ENCODE assay signal across 1 cellular context in the genomic region with DNA sequence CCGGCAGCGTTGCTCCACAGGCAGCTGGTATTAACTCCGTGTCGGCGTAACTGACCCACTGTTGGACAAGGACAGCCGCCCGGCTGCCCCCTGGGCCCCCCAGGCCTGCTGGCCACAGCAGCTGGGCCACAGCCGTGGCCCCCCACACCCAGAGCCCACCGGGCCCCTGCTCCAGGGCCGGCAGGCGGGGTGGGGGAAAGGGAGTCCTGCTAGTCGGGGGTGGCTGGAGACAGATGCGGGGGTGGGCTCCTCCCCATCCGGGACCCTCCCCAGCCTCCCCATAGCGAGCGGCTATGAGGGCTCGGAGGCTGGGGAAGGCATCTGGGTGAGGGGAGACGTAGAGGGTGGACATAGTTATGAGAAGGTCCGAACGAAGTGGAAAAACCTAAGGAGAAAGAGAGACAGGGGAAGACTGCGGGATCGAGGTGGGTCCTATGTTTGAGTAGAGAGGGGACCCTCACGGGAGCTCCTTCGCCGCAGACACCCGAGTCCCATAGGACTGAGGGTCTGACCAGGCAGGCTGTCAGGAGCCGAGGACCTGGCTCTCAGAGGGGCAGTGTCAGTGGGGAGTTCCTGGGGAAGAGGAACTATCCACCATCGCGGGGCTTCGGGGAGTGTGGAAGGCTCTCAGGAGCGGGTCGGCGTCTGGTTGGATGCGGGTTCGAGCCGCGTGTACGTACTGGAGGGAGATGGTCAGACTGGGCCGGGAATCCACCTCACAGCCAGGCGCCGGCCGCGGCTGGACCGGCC.
TF ChIP-seq lines count a peak whose summit lies in the region.

No MANE protein-coding gene starts in this region.

TF ChIP-seq in K562, 482 proteins besides CTCF, POLR2A, EP300 and RAD21 (continued from another document and continues in another):
- TF ChIP-seq, protein P1, sequence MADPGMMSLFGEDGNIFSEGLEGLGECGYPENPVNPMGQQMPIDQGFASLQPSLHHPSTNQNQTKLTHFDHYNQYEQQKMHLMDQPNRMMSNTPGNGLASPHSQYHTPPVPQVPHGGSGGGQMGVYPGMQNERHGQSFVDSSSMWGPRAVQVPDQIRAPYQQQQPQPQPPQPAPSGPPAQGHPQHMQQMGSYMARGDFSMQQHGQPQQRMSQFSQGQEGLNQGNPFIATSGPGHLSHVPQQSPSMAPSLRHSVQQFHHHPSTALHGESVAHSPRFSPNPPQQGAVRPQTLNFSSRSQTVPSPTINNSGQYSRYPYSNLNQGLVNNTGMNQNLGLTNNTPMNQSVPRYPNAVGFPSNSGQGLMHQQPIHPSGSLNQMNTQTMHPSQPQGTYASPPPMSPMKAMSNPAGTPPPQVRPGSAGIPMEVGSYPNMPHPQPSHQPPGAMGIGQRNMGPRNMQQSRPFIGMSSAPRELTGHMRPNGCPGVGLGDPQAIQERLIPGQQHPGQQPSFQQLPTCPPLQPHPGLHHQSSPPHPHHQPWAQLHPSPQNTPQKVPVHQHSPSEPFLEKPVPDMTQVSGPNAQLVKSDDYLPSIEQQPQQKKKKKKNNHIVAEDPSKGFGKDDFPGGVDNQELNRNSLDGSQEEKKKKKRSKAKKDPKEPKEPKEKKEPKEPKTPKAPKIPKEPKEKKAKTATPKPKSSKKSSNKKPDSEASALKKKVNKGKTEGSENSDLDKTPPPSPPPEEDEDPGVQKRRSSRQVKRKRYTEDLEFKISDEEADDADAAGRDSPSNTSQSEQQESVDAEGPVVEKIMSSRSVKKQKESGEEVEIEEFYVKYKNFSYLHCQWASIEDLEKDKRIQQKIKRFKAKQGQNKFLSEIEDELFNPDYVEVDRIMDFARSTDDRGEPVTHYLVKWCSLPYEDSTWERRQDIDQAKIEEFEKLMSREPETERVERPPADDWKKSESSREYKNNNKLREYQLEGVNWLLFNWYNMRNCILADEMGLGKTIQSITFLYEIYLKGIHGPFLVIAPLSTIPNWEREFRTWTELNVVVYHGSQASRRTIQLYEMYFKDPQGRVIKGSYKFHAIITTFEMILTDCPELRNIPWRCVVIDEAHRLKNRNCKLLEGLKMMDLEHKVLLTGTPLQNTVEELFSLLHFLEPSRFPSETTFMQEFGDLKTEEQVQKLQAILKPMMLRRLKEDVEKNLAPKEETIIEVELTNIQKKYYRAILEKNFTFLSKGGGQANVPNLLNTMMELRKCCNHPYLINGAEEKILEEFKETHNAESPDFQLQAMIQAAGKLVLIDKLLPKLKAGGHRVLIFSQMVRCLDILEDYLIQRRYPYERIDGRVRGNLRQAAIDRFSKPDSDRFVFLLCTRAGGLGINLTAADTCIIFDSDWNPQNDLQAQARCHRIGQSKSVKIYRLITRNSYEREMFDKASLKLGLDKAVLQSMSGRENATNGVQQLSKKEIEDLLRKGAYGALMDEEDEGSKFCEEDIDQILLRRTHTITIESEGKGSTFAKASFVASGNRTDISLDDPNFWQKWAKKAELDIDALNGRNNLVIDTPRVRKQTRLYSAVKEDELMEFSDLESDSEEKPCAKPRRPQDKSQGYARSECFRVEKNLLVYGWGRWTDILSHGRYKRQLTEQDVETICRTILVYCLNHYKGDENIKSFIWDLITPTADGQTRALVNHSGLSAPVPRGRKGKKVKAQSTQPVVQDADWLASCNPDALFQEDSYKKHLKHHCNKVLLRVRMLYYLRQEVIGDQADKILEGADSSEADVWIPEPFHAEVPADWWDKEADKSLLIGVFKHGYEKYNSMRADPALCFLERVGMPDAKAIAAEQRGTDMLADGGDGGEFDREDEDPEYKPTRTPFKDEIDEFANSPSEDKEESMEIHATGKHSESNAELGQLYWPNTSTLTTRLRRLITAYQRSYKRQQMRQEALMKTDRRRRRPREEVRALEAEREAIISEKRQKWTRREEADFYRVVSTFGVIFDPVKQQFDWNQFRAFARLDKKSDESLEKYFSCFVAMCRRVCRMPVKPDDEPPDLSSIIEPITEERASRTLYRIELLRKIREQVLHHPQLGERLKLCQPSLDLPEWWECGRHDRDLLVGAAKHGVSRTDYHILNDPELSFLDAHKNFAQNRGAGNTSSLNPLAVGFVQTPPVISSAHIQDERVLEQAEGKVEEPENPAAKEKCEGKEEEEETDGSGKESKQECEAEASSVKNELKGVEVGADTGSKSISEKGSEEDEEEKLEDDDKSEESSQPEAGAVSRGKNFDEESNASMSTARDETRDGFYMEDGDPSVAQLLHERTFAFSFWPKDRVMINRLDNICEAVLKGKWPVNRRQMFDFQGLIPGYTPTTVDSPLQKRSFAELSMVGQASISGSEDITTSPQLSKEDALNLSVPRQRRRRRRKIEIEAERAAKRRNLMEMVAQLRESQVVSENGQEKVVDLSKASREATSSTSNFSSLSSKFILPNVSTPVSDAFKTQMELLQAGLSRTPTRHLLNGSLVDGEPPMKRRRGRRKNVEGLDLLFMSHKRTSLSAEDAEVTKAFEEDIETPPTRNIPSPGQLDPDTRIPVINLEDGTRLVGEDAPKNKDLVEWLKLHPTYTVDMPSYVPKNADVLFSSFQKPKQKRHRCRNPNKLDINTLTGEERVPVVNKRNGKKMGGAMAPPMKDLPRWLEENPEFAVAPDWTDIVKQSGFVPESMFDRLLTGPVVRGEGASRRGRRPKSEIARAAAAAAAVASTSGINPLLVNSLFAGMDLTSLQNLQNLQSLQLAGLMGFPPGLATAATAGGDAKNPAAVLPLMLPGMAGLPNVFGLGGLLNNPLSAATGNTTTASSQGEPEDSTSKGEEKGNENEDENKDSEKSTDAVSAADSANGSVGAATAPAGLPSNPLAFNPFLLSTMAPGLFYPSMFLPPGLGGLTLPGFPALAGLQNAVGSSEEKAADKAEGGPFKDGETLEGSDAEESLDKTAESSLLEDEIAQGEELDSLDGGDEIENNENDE (IDR thresholded peaks at IDR 0.05; ENCODE audit: low read depth, low read length), result no peak
- TF ChIP-seq, protein P2, sequence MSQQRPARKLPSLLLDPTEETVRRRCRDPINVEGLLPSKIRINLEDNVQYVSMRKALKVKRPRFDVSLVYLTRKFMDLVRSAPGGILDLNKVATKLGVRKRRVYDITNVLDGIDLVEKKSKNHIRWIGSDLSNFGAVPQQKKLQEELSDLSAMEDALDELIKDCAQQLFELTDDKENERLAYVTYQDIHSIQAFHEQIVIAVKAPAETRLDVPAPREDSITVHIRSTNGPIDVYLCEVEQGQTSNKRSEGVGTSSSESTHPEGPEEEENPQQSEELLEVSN (IDR thresholded peaks at IDR 0.05; ENCODE audit: borderline replicate concordance in 1 of 2, extremely low read depth in 1 of 2, insufficient read depth in 1 of 2, insufficient read length in 1 of 2, low read depth in 1 of 2, low read length in 1 of 2, poor library complexity in 1 of 2, severe bottlenecking in 1 of 2), result peak in 1 of 2 experiments; percentile 87
- TF ChIP-seq NFRKB (IDR thresholded peaks at IDR 0.05; ENCODE audit: low read depth) (peak; percentile 80), NR3C1 (CRISPR knock-in tag; IDR thresholded peaks at IDR 0.05) (no peak), RNF2 (IDR thresholded peaks at IDR 0.05) (no peak; the same call in 1 of the 2 replicates), PURB (CRISPR knock-in tag; IDR thresholded peaks at IDR 0.05; ENCODE audit: low read depth) (no peak), BHLHE40 (IDR thresholded peaks at IDR 0.05; ENCODE audit: low read length) (peak; percentile 4; the same call in 1 of the 2 replicates), ZNF253 (CRISPR knock-in tag; conservative IDR thresholded peaks at IDR 0.05) (no peak), ELF1 (tag; IDR thresholded peaks at IDR 0.05) (no peak), ARID2 (IDR thresholded peaks at IDR 0.05) (0 out of 2 replicates have a peak, but pooled peaks have one; percentile 6), ZFP1 (CRISPR knock-in tag; IDR thresholded peaks at IDR 0.05) (no peak), EWSR1 (IDR thresholded peaks at IDR 0.05; ENCODE audit: borderline replicate concordance, low read depth, partially characterized antibody) (no peak), TOE1 (IDR thresholded peaks at IDR 0.05; ENCODE audit: borderline replicate concordance) (no peak; the same call in 1 of the 2 replicates), TOE1 (CRISPR knock-in tag; IDR thresholded peaks at IDR 0.05; ENCODE audit: borderline replicate concordance, low read depth) (no peak), KAT7 (CRISPR knock-in tag; IDR thresholded peaks at IDR 0.05; ENCODE audit: borderline replicate concordance) (peak; percentile 46; the same call in 1 of the 2 replicates), TAF9B (IDR thresholded peaks at IDR 0.05; ENCODE audit: partially characterized antibody) (peak; percentile 43), ZNF695 (CRISPR knock-in tag; IDR thresholded peaks at IDR 0.05) (no peak), ATF1 (CRISPR knock-in tag; IDR thresholded peaks at IDR 0.05) (no peak), ATF1 (tag; IDR thresholded peaks at IDR 0.05) (no peak), RBFOX2 (IDR thresholded peaks at IDR 0.05; ENCODE audit: low read depth, low read length) (peak; percentile 94; the same call in 1 of the 2 replicates), CEBPG (CRISPR knock-in tag; IDR thresholded peaks at IDR 0.05) (no peak), CEBPG (tag; conservative IDR thresholded peaks at IDR 0.05 in 1 of 2, IDR thresholded peaks at IDR 0.05 in 1 of 2) (no peak), SRSF1 (IDR thresholded peaks at IDR 0.05; ENCODE audit: low read depth, low read length) (no peak)
- TF ChIP-seq, protein P3, sequence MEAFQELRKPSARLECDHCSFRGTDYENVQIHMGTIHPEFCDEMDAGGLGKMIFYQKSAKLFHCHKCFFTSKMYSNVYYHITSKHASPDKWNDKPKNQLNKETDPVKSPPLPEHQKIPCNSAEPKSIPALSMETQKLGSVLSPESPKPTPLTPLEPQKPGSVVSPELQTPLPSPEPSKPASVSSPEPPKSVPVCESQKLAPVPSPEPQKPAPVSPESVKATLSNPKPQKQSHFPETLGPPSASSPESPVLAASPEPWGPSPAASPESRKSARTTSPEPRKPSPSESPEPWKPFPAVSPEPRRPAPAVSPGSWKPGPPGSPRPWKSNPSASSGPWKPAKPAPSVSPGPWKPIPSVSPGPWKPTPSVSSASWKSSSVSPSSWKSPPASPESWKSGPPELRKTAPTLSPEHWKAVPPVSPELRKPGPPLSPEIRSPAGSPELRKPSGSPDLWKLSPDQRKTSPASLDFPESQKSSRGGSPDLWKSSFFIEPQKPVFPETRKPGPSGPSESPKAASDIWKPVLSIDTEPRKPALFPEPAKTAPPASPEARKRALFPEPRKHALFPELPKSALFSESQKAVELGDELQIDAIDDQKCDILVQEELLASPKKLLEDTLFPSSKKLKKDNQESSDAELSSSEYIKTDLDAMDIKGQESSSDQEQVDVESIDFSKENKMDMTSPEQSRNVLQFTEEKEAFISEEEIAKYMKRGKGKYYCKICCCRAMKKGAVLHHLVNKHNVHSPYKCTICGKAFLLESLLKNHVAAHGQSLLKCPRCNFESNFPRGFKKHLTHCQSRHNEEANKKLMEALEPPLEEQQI (IDR thresholded peaks at IDR 0.05), result no peak
- TF ChIP-seq, protein P4, sequence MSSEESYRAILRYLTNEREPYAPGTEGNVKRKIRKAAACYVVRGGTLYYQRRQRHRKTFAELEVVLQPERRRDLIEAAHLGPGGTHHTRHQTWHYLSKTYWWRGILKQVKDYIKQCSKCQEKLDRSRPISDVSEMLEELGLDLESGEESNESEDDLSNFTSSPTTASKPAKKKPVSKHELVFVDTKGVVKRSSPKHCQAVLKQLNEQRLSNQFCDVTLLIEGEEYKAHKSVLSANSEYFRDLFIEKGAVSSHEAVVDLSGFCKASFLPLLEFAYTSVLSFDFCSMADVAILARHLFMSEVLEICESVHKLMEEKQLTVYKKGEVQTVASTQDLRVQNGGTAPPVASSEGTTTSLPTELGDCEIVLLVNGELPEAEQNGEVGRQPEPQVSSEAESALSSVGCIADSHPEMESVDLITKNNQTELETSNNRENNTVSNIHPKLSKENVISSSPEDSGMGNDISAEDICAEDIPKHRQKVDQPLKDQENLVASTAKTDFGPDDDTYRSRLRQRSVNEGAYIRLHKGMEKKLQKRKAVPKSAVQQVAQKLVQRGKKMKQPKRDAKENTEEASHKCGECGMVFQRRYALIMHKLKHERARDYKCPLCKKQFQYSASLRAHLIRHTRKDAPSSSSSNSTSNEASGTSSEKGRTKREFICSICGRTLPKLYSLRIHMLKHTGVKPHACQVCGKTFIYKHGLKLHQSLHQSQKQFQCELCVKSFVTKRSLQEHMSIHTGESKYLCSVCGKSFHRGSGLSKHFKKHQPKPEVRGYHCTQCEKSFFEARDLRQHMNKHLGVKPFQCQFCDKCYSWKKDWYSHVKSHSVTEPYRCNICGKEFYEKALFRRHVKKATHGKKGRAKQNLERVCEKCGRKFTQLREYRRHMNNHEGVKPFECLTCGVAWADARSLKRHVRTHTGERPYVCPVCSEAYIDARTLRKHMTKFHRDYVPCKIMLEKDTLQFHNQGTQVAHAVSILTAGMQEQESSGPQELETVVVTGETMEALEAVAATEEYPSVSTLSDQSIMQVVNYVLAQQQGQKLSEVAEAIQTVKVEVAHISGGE (CRISPR knock-in tag; IDR thresholded peaks at IDR 0.05), result no peak
- TF ChIP-seq, protein P5, sequence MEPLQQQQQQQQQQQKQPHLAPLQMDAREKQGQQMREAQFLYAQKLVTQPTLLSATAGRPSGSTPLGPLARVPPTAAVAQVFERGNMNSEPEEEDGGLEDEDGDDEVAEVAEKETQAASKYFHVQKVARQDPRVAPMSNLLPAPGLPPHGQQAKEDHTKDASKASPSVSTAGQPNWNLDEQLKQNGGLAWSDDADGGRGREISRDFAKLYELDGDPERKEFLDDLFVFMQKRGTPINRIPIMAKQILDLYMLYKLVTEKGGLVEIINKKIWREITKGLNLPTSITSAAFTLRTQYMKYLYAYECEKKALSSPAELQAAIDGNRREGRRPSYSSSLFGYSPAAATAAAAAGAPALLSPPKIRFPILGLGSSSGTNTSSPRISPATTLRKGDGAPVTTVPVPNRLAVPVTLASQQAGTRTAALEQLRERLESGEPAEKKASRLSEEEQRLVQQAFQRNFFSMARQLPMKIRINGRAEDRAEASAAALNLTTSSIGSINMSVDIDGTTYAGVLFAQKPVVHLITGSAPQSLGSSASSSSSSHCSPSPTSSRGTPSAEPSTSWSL (CRISPR knock-in tag; IDR thresholded peaks at IDR 0.05; ENCODE audit: borderline replicate concordance), result 0 out of 2 replicates have a peak, but pooled peaks have one; percentile 30
